In genomic region chr17:78715876-78716275, GRCh38 we compare ENCODE assay signal across 11 cellular contexts.
A peak's percentile ranks its signal among the peaks of the same experiment; 100 is the strongest.
DNase-seq lines count a peak whose midpoint lies in the region; ATAC-seq and TF ChIP-seq lines count a peak whose summit lies in the region.
"Had no signal": no experiment of that assay in that cellular context is flagged by ENCODE, and none has a peak within 500 bp of the region (broad histone marks: within the 10 kb centered on the region; RNA-seq: fewer than 3 reads in every experiment).

No MANE protein-coding gene starts in this region.

- DNase-seq in activated CD8-positive, alpha-beta memory T cell treated with anti-CD3 and anti-CD28 coated beads, Interleukin-2, amount 10 ng/mL, durations not matched to agents 7 days and 5 days = no peak
- DNase-seq in activated CD8-positive, alpha-beta memory T cell treated with anti-CD3 and anti-CD28 coated beads, Interleukin-2, amount 50 U/mL, for 4 hours = no peak
- DNase-seq in Panc1 (ENCODE audit: low read depth, low spot score) (no peak), stomach (no peak), dermis blood vessel endothelial cell (no peak), KG1 (lab: John Stamatoyannopoulos, UW) (no peak), left lobe of liver (ENCODE audit: low spot score) (no peak)
- no peak for DNase-seq in effector memory CD4-positive, alpha-beta T cell
- DNase-seq: kidney glomerular epithelial cell, NCI-H187, PC-3 had no signal

- intact Hi-C loops in Panc1 (cut with micrococcal nuclease; ENCODE audit: unreplicated experiment) (no loop called here), stomach (cut with DNase I; ENCODE audit: low total_unique reads) (no loop called here)

- H3K9me3 ChIP-seq in Panc1 (ENCODE audit: control insufficient read depth, insufficient read depth, low read depth, low read length) (no peaks in the 10 kb centered on the region), stomach (no peaks in the 10 kb centered on the region)
- H3K9me3 ChIP-seq in effector memory CD4-positive, alpha-beta T cell (ENCODE audit: control insufficient read depth, low read length) = no peaks in the 10 kb centered on the region

- no peaks in the 10 kb centered on the region for H3K27me3 ChIP-seq in Panc1 (ENCODE audit: control insufficient read depth, insufficient read depth, low read length)
- no peaks in the 10 kb centered on the region for H3K27me3 ChIP-seq in effector memory CD4-positive, alpha-beta T cell (replicated peaks; ENCODE audit: control insufficient read depth, insufficient read depth, low read length, poor library complexity, severe bottlenecking)
- H3K27me3 ChIP-seq in stomach = no peaks in the 10 kb centered on the region

- no TSS peak for BruUV-seq in Panc1 (replicated peaks; lab: Mats Ljungman, UMichigan)

- in situ Hi-C loops in Panc1 (cut with HindIII; ENCODE audit: low pct_unique_long_range_greater_than_20kb, low sequenced_read_pairs) = no loop called here

- peaks cover 1% of the 10 kb centered on the region for H3K36me3 Mint-ChIP-seq in activated CD8-positive, alpha-beta memory T cell treated with anti-CD3 and anti-CD28 coated beads, Interleukin-2, amount 10 ng/mL, durations not matched to agents 7 days and 5 days

- no peak for TF ChIP-seq POLR2A in stomach (IDR thresholded peaks at IDR 0.05)

- no peaks in the 10 kb centered on the region for H3K27me3 Mint-ChIP-seq in activated CD8-positive, alpha-beta memory T cell treated with anti-CD3 and anti-CD28 coated beads, Interleukin-2, amount 10 ng/mL, durations not matched to agents 7 days and 5 days

- 35 to 88% (median 71%) methylated on average over 1 of the region's 1 CpG for WGBS in stomach, 5 donors

- CTCF ChIA-PET in activated CD8-positive, alpha-beta memory T cell treated with anti-CD3 and anti-CD28 coated beads, Interleukin-2, amount 10 ng/mL, durations not matched to agents 7 days and 5 days (lab: Charles Lee) = interaction anchor here (0.8 to 3.3 kb wide), 5 partner anchors 8 to 150 kb away, joined by 3 to 18 read pairs (median 4); no protein-coding TSS in a partner anchor
- CTCF ChIA-PET in Panc1 (lab: Charles Lee) = no interaction called here

- H3K36me3 ChIP-seq in Panc1 (ENCODE audit: control insufficient read depth, insufficient read depth, low read length) (no peaks in the 10 kb centered on the region), stomach (no peaks in the 10 kb centered on the region)
- no peaks in the 10 kb centered on the region for H3K36me3 ChIP-seq in effector memory CD4-positive, alpha-beta T cell (ENCODE audit: control insufficient read depth, insufficient read depth, low read length)

- peak overlapping the region; percentile 3 for H3K4me3 Mint-ChIP-seq in activated CD8-positive, alpha-beta memory T cell treated with anti-CD3 and anti-CD28 coated beads, Interleukin-2, amount 10 ng/mL, durations not matched to agents 7 days and 5 days

- peaks cover 80% of the 10 kb centered on the region for H3K4me1 Mint-ChIP-seq in activated CD8-positive, alpha-beta memory T cell treated with anti-CD3 and anti-CD28 coated beads, Interleukin-2, amount 10 ng/mL, durations not matched to agents 7 days and 5 days

- POLR2A ChIA-PET in Panc1 (lab: Charles Lee) = no interaction called here

- H3K4me3 ChIP-seq in Panc1 (ENCODE audit: low read depth in 2 of 2, low read length in 2 of 2) (no peak overlapping the region), stomach (no peak overlapping the region)
- H3K4me3 ChIP-seq in effector memory CD4-positive, alpha-beta T cell (ENCODE audit: insufficient read depth, low read depth, low read length, poor library complexity, severe bottlenecking) = peak overlapping the region; percentile 22

- no peak for TF ChIP-seq EP300 in stomach (IDR thresholded peaks at IDR 0.05)

- H3K27ac ChIP-seq in Panc1 (ENCODE audit: low read length) (peak overlapping the region; percentile 72), stomach (peak overlapping the region in 4 of 5 donors; percentile 14 to 79 (median 31))
- H3K27ac ChIP-seq in effector memory CD4-positive, alpha-beta T cell (ENCODE audit: insufficient read depth, low read length, poor library complexity, severe bottlenecking) = peak overlapping the region; percentile 52

- no peak for TF ChIP-seq CTCF in Panc1 (IDR thresholded peaks at IDR 0.05)
- no peak for TF ChIP-seq CTCF in stomach (IDR thresholded peaks at IDR 0.05)

- H3K27ac Mint-ChIP-seq in activated CD8-positive, alpha-beta memory T cell treated with anti-CD3 and anti-CD28 coated beads, Interleukin-2, amount 10 ng/mL, durations not matched to agents 7 days and 5 days = peak overlapping the region; percentile 55

- no peak for ATAC-seq in activated CD8-positive, alpha-beta memory T cell treated with anti-CD3 and anti-CD28 coated beads, Interleukin-2, amount 10 ng/mL, durations not matched to agents 7 days and 5 days
- ATAC-seq in Panc1 = no peak
- ATAC-seq in left lobe of liver = no peak
- ATAC-seq: PC-3 had no signal

- no peaks in the 10 kb centered on the region for H3K9me3 Mint-ChIP-seq in activated CD8-positive, alpha-beta memory T cell treated with anti-CD3 and anti-CD28 coated beads, Interleukin-2, amount 10 ng/mL, durations not matched to agents 7 days and 5 days (ENCODE audit: low read depth)

- peaks cover 51% of the 10 kb centered on the region for H3K4me1 ChIP-seq in Panc1 (ENCODE audit: control insufficient read depth, insufficient read depth, low read length)
- peaks cover 67% of the 10 kb centered on the region for H3K4me1 ChIP-seq in effector memory CD4-positive, alpha-beta T cell (ENCODE audit: control insufficient read depth, insufficient read depth, low read length, poor library complexity, severe bottlenecking)
- peaks cover 38 to 90% (median 70%) of the 10 kb centered on the region in 4 donors for H3K4me1 ChIP-seq in stomach
